21 cellular contexts compared by ENCODE assay signal in the genomic region with DNA sequence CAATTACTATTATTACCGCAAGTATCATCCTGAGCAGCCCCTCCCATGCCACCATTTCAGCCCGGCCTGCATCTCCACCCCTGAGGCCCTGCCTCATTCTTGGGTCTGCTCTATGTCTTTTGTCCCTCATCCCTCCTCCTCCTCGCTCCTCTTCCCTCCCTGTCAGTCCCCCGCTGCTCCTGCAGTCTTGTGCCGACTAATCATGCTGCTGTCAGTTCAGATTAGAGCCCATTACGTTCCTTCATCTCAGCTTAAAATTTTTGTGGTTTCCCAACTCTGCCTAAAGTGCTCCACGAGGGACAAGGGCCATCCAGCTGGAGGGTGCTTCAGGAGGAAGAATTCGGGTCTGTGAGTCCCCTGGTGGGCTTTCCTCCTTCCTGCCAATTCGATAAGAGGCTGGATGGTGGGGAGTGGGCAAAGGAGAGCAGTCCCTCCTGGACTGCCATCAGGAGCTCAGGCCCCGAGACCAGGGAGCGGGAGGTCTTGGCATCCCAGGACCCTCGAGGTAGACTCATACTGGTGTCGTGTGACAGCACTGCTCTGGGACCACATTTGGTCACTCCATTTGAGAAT. TPM values are rescaled to one million over a fixed set of nuclear protein-coding genes. Genes with fewer than 3 reads are reported as not detected.
A peak's percentile ranks its signal among the peaks of the same experiment; 100 is the strongest.
DNase-seq lines count a peak whose midpoint lies in the region; ATAC-seq, FAIRE-seq and TF ChIP-seq lines count a peak whose summit lies in the region.
"Had no signal": no experiment of that assay in that cellular context is flagged by ENCODE, and none has a peak within 500 bp of the region (broad histone marks: within the 10 kb centered on the region; RNA-seq: fewer than 3 reads in every experiment).

No MANE protein-coding gene starts in this region.

- TF ChIP-seq POLR2A in HepG2 (IDR thresholded peaks at IDR 0.05; ENCODE audit: insufficient read depth in 1 of 2, low read depth in 2 of 2, low read length in 2 of 2) (no peak), right lobe of liver (IDR thresholded peaks at IDR 0.05) (no peak)

- TF ChIP-seq CTCF in HepG2 (CRISPR knock-in tag; IDR thresholded peaks at IDR 0.05) = no peak
- TF ChIP-seq CTCF in right lobe of liver (IDR thresholded peaks at IDR 0.05) = no peak
- no peak for TF ChIP-seq CTCF in WTC11 (IDR thresholded peaks at IDR 0.05)
- TF ChIP-seq CTCF in lung (IDR thresholded peaks at IDR 0.05; ENCODE audit: control extremely low read depth, extremely low read depth) = no peak
- TF ChIP-seq CTCF in type B pancreatic cell (conservative IDR thresholded peaks at IDR 0.05) = no peak

- H2AFZ ChIP-seq in HepG2 (ENCODE audit: low read length) = no peak overlapping the region

- H3K9me3 ChIP-seq in HepG2 (ENCODE audit: low read length) (no peaks in the 10 kb centered on the region), right lobe of liver (no peaks in the 10 kb centered on the region), lung (ENCODE audit: control insufficient read depth in 2 of 2, insufficient read depth in 1 of 2, low read length in 1 of 2) (no peaks in the 10 kb centered on the region)

- intact Hi-C loops in HepG2 (cut with micrococcal nuclease; ENCODE audit: unreplicated experiment) (no loop called here), right lobe of liver (cut with DNase I) (loop anchor here in 1 of 2 donors (10.0 kb wide), 1 partner anchor 45 kb away; no protein-coding TSS in a partner anchor)

- no peaks in the 10 kb centered on the region for H3K9me3 Mint-ChIP-seq in WTC11
- no peaks in the 10 kb centered on the region for H3K9me3 Mint-ChIP-seq in type B pancreatic cell
- H3K9me3 Mint-ChIP-seq: CD8-positive, alpha-beta T cell had no signal

- H3K4me3 ChIP-seq in HepG2 (replicated peaks in 1 of 3; ENCODE audit: insufficient read depth in 1 of 3, low read depth in 2 of 3, low read length in 3 of 3) (0 out of 6 replicates have a peak overlapping the region, but pooled peaks of 1 of the 3 experiments have one; percentile 2), right lobe of liver (no peak overlapping the region), lung (no peak overlapping the region)
- H3K4me3 ChIP-seq: GM12878 had no signal

- peaks cover 1 to 41% of the 10 kb centered on the region in 2 experiments for H3K27me3 ChIP-seq in HepG2 (ENCODE audit: control insufficient read depth in 1 of 2, insufficient read depth in 2 of 2, low read length in 2 of 2)
- no peaks in the 10 kb centered on the region for H3K27me3 ChIP-seq in right lobe of liver
- no peaks in the 10 kb centered on the region for H3K27me3 ChIP-seq in lung (ENCODE audit: control insufficient read depth, insufficient read depth)

- H3K4me1 ChIP-seq in HepG2 (ENCODE audit: insufficient read depth, low read length) (peaks cover 49% of the 10 kb centered on the region), right lobe of liver (no peaks in the 10 kb centered on the region), lung (ENCODE audit: control insufficient read depth in 2 of 2, insufficient read depth in 2 of 2, low read length in 2 of 2) (no peaks in the 10 kb centered on the region)

- no peak for TF ChIP-seq RAD21 in HepG2 (CRISPR knock-in tag; IDR thresholded peaks at IDR 0.05)

- H3K4me2 ChIP-seq in HepG2 (ENCODE audit: low read depth, low read length) = peak overlapping the region; percentile 19

- peaks cover 8% of the 10 kb centered on the region; the same call in 1 of the 2 replicates for H3K4me1 Mint-ChIP-seq in WTC11
- peaks cover 8% of the 10 kb centered on the region for H3K4me1 Mint-ChIP-seq in type B pancreatic cell (ENCODE audit: unreplicated experiment)

- no peak overlapping the region for H3K27ac ChIP-seq in HepG2 (ENCODE audit: extremely low read length, insufficient read depth, low read length)
- no peak overlapping the region for H3K27ac ChIP-seq in right lobe of liver
- no peak overlapping the region for H3K27ac ChIP-seq in lung (ENCODE audit: low read depth in 1 of 2, low read length in 1 of 2)

- H3K36me3 ChIP-seq in HepG2 (replicated peaks in 1 of 2; ENCODE audit: control insufficient read depth in 1 of 2, insufficient read depth in 2 of 2, low read length in 2 of 2) = no peaks in the 10 kb centered on the region
- H3K36me3 ChIP-seq in right lobe of liver = no peaks in the 10 kb centered on the region
- no peaks in the 10 kb centered on the region for H3K36me3 ChIP-seq in lung (ENCODE audit: control insufficient read depth in 2 of 2, insufficient read depth in 2 of 2, low read length in 2 of 2)

- CTCF ChIA-PET in HepG2 (lab: Yijun Ruan, JAX; ENCODE audit: low intra/inter-chr PET ratio, low total read pairs) (no interaction called here), WTC11 (lab: Charles Lee) (interaction anchor here (0.9 to 1.0 kb wide), 2 partner anchors 18 to 51 kb away, joined by 3 to 4 read pairs; no protein-coding TSS in a partner anchor)

- no peaks in the 10 kb centered on the region for H4K20me1 ChIP-seq in HepG2 (ENCODE audit: insufficient read depth, low read length)

- 30% methylated on average over 13 of the region's 13 CpGs for WGBS in HepG2 (ENCODE audit: low lambda C conversion rate)
- WGBS in right lobe of liver (ENCODE audit: insufficient coverage, low coverage, low lambda C conversion rate, missing lambda C conversion rate) = 71% methylated on average over 7 of the region's 13 CpGs
- WGBS in lung, 2 donors = 65 to 75% methylated on average over 13 of the region's 13 CpGs

- FAIRE-seq in HepG2 (lab: Jason Lieb, UNC) = no peak
- FAIRE-seq: A204.1, GM12878, RCC 7860 had no signal

- H3K27ac Mint-ChIP-seq in WTC11 = no peak overlapping the region
- peak overlapping the region; percentile 38 for H3K27ac Mint-ChIP-seq in type B pancreatic cell
- H3K27ac Mint-ChIP-seq: CD8-positive, alpha-beta T cell had no signal

- no peak overlapping the region for H3K9ac ChIP-seq in HepG2 (ENCODE audit: insufficient read depth, low read depth, low read length)

- H3K36me3 Mint-ChIP-seq in WTC11 = no peaks in the 10 kb centered on the region
- no peaks in the 10 kb centered on the region for H3K36me3 Mint-ChIP-seq in type B pancreatic cell
- H3K36me3 Mint-ChIP-seq: CD8-positive, alpha-beta T cell had no signal

- BruUV-seq in HepG2 (replicated peaks; lab: Mats Ljungman, UMichigan) = no TSS peak

- H3K27me3 Mint-ChIP-seq in WTC11 (ENCODE audit: low read depth) (peaks cover 4% of the 10 kb centered on the region; the same call in 1 of the 2 replicates), type B pancreatic cell (peaks cover 34% of the 10 kb centered on the region)

- TF ChIP-seq EP300 in HepG2 (IDR thresholded peaks at IDR 0.05; ENCODE audit: low read depth in 2 of 2, low read length in 2 of 2) (no peak), HepG2 (CRISPR knock-in tag; IDR thresholded peaks at IDR 0.05; ENCODE audit: borderline replicate concordance) (no peak)

- POLR2A ChIA-PET in HepG2 (lab: Yijun Ruan, JAX) (no interaction called here), WTC11 (lab: Charles Lee) (no interaction called here)

- no peak for ATAC-seq in HepG2
- no peak for ATAC-seq in right lobe of liver
- no peak for ATAC-seq in WTC11
- no peak for ATAC-seq in lung (ENCODE audit: insufficient read depth, low FRiP score)
- ATAC-seq: CD8-positive, alpha-beta T cell; GM12878; HCT116; Right ventricle myocardium inferior had no signal

- in situ Hi-C loops in HepG2 (cut with HindIII; ENCODE audit: extremely low pct_ligation_motif_present, low pct_unique_long_range_greater_than_20kb) = no loop called here

- DNase-seq in HepG2 (ENCODE audit: low spot score) = no peak
- no peak for DNase-seq in right lobe of liver
- DNase-seq in WTC11 (ENCODE audit: low spot score) = no peak
- peak; percentile 31 for DNase-seq in lung (ENCODE audit: low spot score)
- DNase-seq in type B pancreatic cell (ENCODE audit: extremely low spot score, unreplicated experiment) = no peak
- no peak for DNase-seq in GM03348 (ENCODE audit: low spot score)
- DNase-seq in HCEC 1CT = no peak
- DNase-seq in AG08395 (ENCODE audit: low spot score) = no peak
- DNase-seq: CD8-positive, alpha-beta T cell; NCI-H1105 treated with DMSO at 0.1 percent for 48 hours; NCI-H187; NCI-H2107; NCI-H526 treated with DMSO at 0.1 percent for 48 hours; NK-92 treated with Interleukin-12 subunit alpha and Interleukin-12 subunit beta, amount 100 ng/mL, for 24 hours had no signal

- H3K4me3 Mint-ChIP-seq in WTC11 = no peak overlapping the region
- H3K4me3 Mint-ChIP-seq in type B pancreatic cell = no peak overlapping the region
- H3K4me3 Mint-ChIP-seq: CD8-positive, alpha-beta T cell had no signal

- H3K79me2 ChIP-seq in HepG2 (ENCODE audit: insufficient read depth, low read length) = no peaks in the 10 kb centered on the region

RNA-seq across cellular contexts. Expression of a gene that starts 32.9 kb away (rescaled TPM):
- 63.9 and 69.8 TPM in 2 replicates for total RNA-seq in HepG2 (2016; rRNA removed; fragmentation: Illumina TruSeq; extraction: Trizol)
- total RNA-seq in HepG2 (2016; cell fraction: cytosol; rRNA removed; fragmentation: Illumina TruSeq; extraction: Trizol; ENCODE audit: low read depth) = 32.8 and 35.9 TPM in 2 replicates
- total RNA-seq in HepG2 (2016; cell fraction: insoluble cytoplasmic fraction; rRNA removed; fragmentation: Illumina TruSeq; extraction: Trizol) = 60.6 and 68.2 TPM in 2 replicates
- total RNA-seq in HepG2 (2016; cell fraction: membrane; rRNA removed; fragmentation: Illumina TruSeq; extraction: Trizol) = 50.4 and 52.5 TPM in 2 replicates
- 67.6 and 76.5 TPM in 2 replicates for total RNA-seq in HepG2 (2016; cell fraction: nucleus; rRNA removed; fragmentation: Illumina TruSeq; extraction: Trizol)
- polyA plus RNA-seq in HepG2 (2011; rRNA removed) = 61.5 and 63.7 TPM in 2 replicates
- 37.5 and 43.3 TPM in 2 replicates for polyA plus RNA-seq in HepG2 (2011; cell fraction: cytosol; rRNA removed)
- 85.8 and 95.1 TPM in 2 replicates for polyA plus RNA-seq in HepG2 (2011; cell fraction: nucleus; rRNA removed)
- 31.0 and 31.7 TPM in 2 replicates for polyA plus RNA-seq in HepG2 (2012)
- polyA plus RNA-seq in HepG2 (2016; cell fraction: cytosol; fragmentation: Illumina TruSeq; extraction: Trizol; ENCODE audit: low read depth) = 34.8 and 42.5 TPM in 2 replicates
- polyA plus RNA-seq in HepG2 (2016; cell fraction: insoluble cytoplasmic fraction; fragmentation: Illumina TruSeq; extraction: Trizol; ENCODE audit: low read depth) = 68.7 and 71.7 TPM in 2 replicates
- 40.0 and 42.5 TPM in 2 replicates for polyA plus RNA-seq in HepG2 (2016; cell fraction: membrane; fragmentation: Illumina TruSeq; extraction: Trizol; ENCODE audit: low read depth)
- 61.9 and 64.3 TPM in 2 replicates for polyA plus RNA-seq in HepG2 (2016; cell fraction: nucleus; fragmentation: Illumina TruSeq; extraction: Trizol; ENCODE audit: insufficient read depth, low read depth)
- polyA minus RNA-seq in HepG2 (2011; rRNA and poly(A)+ RNA removed; ENCODE audit: low replicate concordance) = 76.3 and 91.4 TPM in 2 replicates
- polyA minus RNA-seq in HepG2 (2011; cell fraction: cytosol; rRNA and poly(A)+ RNA removed) = 18.7 and 21.0 TPM in 2 replicates
- 181 and 186 TPM in 2 replicates for polyA minus RNA-seq in HepG2 (2011; cell fraction: nucleus; rRNA and poly(A)+ RNA removed)
- 10 to 100 TPM; 22.9 to 44.1 (median 33.3) TPM for total RNA-seq in right lobe of liver
- 37.6 to 45.8 TPM (median 40.1 TPM) in 3 replicates for total RNA-seq in WTC11 (2021)
- total RNA-seq in lung = 10 to 100 TPM; 49.6 to 52.9 TPM
- 10 to 100 TPM; 22.4 to 34.5 TPM for polyA plus RNA-seq in lung
- 60.2 and 63.4 TPM in 2 replicates for total RNA-seq in type B pancreatic cell (ENCODE audit: low replicate concordance)

RNA-seq across cellular contexts. Expression of a gene that starts 38.7 kb away (rescaled TPM):
- total RNA-seq in HepG2 (2016; rRNA removed; fragmentation: Illumina TruSeq; extraction: Trizol) = not detected in 2 replicates
- total RNA-seq in HepG2 (2016; cell fraction: cytosol; rRNA removed; fragmentation: Illumina TruSeq; extraction: Trizol; ENCODE audit: low read depth) = not detected in 2 replicates
- not detected in 2 replicates for total RNA-seq in HepG2 (2016; cell fraction: insoluble cytoplasmic fraction; rRNA removed; fragmentation: Illumina TruSeq; extraction: Trizol)
- not detected in 2 replicates for total RNA-seq in HepG2 (2016; cell fraction: membrane; rRNA removed; fragmentation: Illumina TruSeq; extraction: Trizol)
- total RNA-seq in HepG2 (2016; cell fraction: nucleus; rRNA removed; fragmentation: Illumina TruSeq; extraction: Trizol) = not detected in 2 replicates
- polyA plus RNA-seq in HepG2 (2011; rRNA removed) = not detected in 2 replicates
- polyA plus RNA-seq in HepG2 (2011; cell fraction: cytosol; rRNA removed) = 0.03 TPM in 1 of 2 replicates, not detected in the other
- polyA plus RNA-seq in HepG2 (2011; cell fraction: nucleus; rRNA removed) = not detected in 2 replicates
- polyA plus RNA-seq in HepG2 (2012) = 0.29 TPM in 1 of 2 replicates, not detected in the other
- not detected in 2 replicates for polyA plus RNA-seq in HepG2 (2016; cell fraction: cytosol; fragmentation: Illumina TruSeq; extraction: Trizol; ENCODE audit: low read depth)
- not detected in 2 replicates for polyA plus RNA-seq in HepG2 (2016; cell fraction: insoluble cytoplasmic fraction; fragmentation: Illumina TruSeq; extraction: Trizol; ENCODE audit: low read depth)
- polyA plus RNA-seq in HepG2 (2016; cell fraction: membrane; fragmentation: Illumina TruSeq; extraction: Trizol; ENCODE audit: low read depth) = not detected in 2 replicates
- not detected in 2 replicates for polyA plus RNA-seq in HepG2 (2016; cell fraction: nucleus; fragmentation: Illumina TruSeq; extraction: Trizol; ENCODE audit: insufficient read depth, low read depth)
- polyA minus RNA-seq in HepG2 (2011; rRNA and poly(A)+ RNA removed; ENCODE audit: low replicate concordance) = not detected in 2 replicates
- polyA minus RNA-seq in HepG2 (2011; cell fraction: cytosol; rRNA and poly(A)+ RNA removed) = not detected in 2 replicates
- not detected in 2 replicates for polyA minus RNA-seq in HepG2 (2011; cell fraction: nucleus; rRNA and poly(A)+ RNA removed)
- total RNA-seq in right lobe of liver = 1 to 10 TPM in 2 of 6 experiments, under 1 TPM in 1, not detected in 3; 0.55 to 1.7 (median 1.2) TPM
- 0.41 to 0.87 TPM (median 0.44 TPM) in 3 replicates for total RNA-seq in WTC11 (2021)
- total RNA-seq in lung = under 1 TPM; 0.11 to 0.15 TPM
- polyA plus RNA-seq in lung = under 1 TPM; 0.18 to 0.33 TPM
- 0.89 and 1.2 TPM in 2 replicates for total RNA-seq in type B pancreatic cell (ENCODE audit: low replicate concordance)
- total RNA-seq: CD8-positive, alpha-beta T cell; GM12878; Right ventricle myocardium inferior; SK-MEL-5 had no signal
- polyA plus RNA-seq: BJ, GM12878 had no signal
